ENCODE assay signal across 8 cellular contexts in genomic region chr5:111757582-111758283, GRCh38. TPM values are rescaled to one million over a fixed set of nuclear protein-coding genes. Genes with fewer than 3 reads are reported as not detected.
A peak's percentile ranks its signal among the peaks of the same experiment; 100 is the strongest.
DNase-seq lines count a peak whose midpoint lies in the region; ATAC-seq and TF ChIP-seq lines count a peak whose summit lies in the region.

No MANE protein-coding gene starts in this region.

- H3K27me3 ChIP-seq in GM23338 (ENCODE audit: insufficient read depth) (no peaks in the 10 kb centered on the region), Karpas-422 (ENCODE audit: low read length) (no peaks in the 10 kb centered on the region), foreskin keratinocyte (peaks cover 8% of the 10 kb centered on the region), neuron (ENCODE audit: insufficient read depth, low read length) (no peaks in the 10 kb centered on the region)

- TF ChIP-seq CTCF in GM23338 (conservative IDR thresholded peaks at IDR 0.05; ENCODE audit: low read depth in 2 of 2) (0 out of 4 replicates have a peak, but pooled peaks of 1 of the 2 experiments have one; percentile 0), foreskin keratinocyte (conservative IDR thresholded peaks at IDR 0.05) (peak; percentile 6)

- peaks cover 42% of the 10 kb centered on the region for H3K79me2 ChIP-seq in GM23338 (replicated peaks; ENCODE audit: insufficient read depth)
- H3K79me2 ChIP-seq in Karpas-422 (ENCODE audit: low read length) = no peaks in the 10 kb centered on the region

- no peaks in the 10 kb centered on the region for H3F3A ChIP-seq in GM23338 (replicated peaks; ENCODE audit: low read depth)

- peak; percentile 91 for DNase-seq in ELF-1 (ENCODE audit: low read depth, low spot score)
- peak; percentile 81 for DNase-seq in GM23338 (ENCODE audit: low spot score)
- DNase-seq in Karpas-422 = peak; percentile 91
- peak; percentile 57 for DNase-seq in SIG-M5 (lab: John Stamatoyannopoulos, UW)
- DNase-seq in activated gamma-delta T cell treated with anti-CD3 and anti-CD28 coated beads, Interleukin-2, amount 50 U/mL, for 16 hours (ENCODE audit: low read depth) = peak; percentile 66
- DNase-seq in foreskin keratinocyte = peak; percentile 47 to 67
- peak; percentile 86 for DNase-seq in stromal cell of bone marrow (ENCODE audit: low read depth)

- peak overlapping the region; percentile 70 for H3K4me3 ChIP-seq in GM23338
- H3K4me3 ChIP-seq in Karpas-422 (ENCODE audit: low read length) = peak overlapping the region; percentile 72
- peak overlapping the region; percentile 71 for H3K4me3 ChIP-seq in neuron (ENCODE audit: low read length)

- H3K4me1 ChIP-seq in GM23338 (ENCODE audit: insufficient read depth) (peaks cover 41% of the 10 kb centered on the region), Karpas-422 (ENCODE audit: low read length) (peaks cover 17% of the 10 kb centered on the region), foreskin keratinocyte (peaks cover 5% of the 10 kb centered on the region), neuron (ENCODE audit: insufficient read depth, low read length) (peaks cover 28% of the 10 kb centered on the region)

- H4K20me1 ChIP-seq in GM23338 (replicated peaks; ENCODE audit: insufficient read depth) (peaks cover 9% of the 10 kb centered on the region; the same call in 1 of the 2 replicates), Karpas-422 (ENCODE audit: insufficient read depth, low read depth, low read length) (no peaks in the 10 kb centered on the region)

- H3K4me2 ChIP-seq in GM23338 (peak overlapping the region; percentile 74), Karpas-422 (ENCODE audit: low read depth, low read length, poor library complexity, severe bottlenecking) (peak overlapping the region; percentile 80)

- H3K4me1 Mint-ChIP-seq in GM23338 = peaks cover 43% of the 10 kb centered on the region

- peaks cover 13% of the 10 kb centered on the region for H3K36me3 Mint-ChIP-seq in GM23338 (ENCODE audit: low read depth)

- H2AFZ ChIP-seq in GM23338 = peak overlapping the region; percentile 16; the same call in 1 of the 2 replicates
- H2AFZ ChIP-seq in Karpas-422 (ENCODE audit: low read length) = peak overlapping the region; percentile 96
- H2AFZ ChIP-seq in neuron (ENCODE audit: low read depth, low read length) = peak overlapping the region; percentile 68

- H3K9ac ChIP-seq in Karpas-422 (ENCODE audit: low read length) = peak overlapping the region; percentile 79

- peaks cover 3% of the 10 kb centered on the region for H3K27me3 Mint-ChIP-seq in GM23338 (ENCODE audit: insufficient read depth, low read depth, poor library complexity)

- H3K36me3 ChIP-seq in GM23338 (ENCODE audit: insufficient read depth) (no peaks in the 10 kb centered on the region), Karpas-422 (ENCODE audit: insufficient read depth, low read length) (no peaks in the 10 kb centered on the region), neuron (ENCODE audit: insufficient read depth, low read length) (peaks cover 7% of the 10 kb centered on the region)

- peak overlapping the region; percentile 91 for H3K4me3 Mint-ChIP-seq in GM23338

- H3K9me3 ChIP-seq in Karpas-422 (ENCODE audit: low read length) (no peaks in the 10 kb centered on the region), neuron (ENCODE audit: low read length) (no peaks in the 10 kb centered on the region)

- peaks cover 3% of the 10 kb centered on the region; the same call in 2 of the 3 replicates for H3K9me3 Mint-ChIP-seq in GM23338

- ATAC-seq in GM23338 (peak; percentile 82), foreskin keratinocyte (peak; percentile 80)

- peak overlapping the region; percentile 97 for H3K27ac Mint-ChIP-seq in GM23338

- H3K27ac ChIP-seq in GM23338 (ENCODE audit: low read depth) (peak overlapping the region; percentile 99), Karpas-422 (ENCODE audit: low read length) (peak overlapping the region; percentile 43; the same call in 1 of the 2 replicates), foreskin keratinocyte (peak overlapping the region; percentile 18)

- H3K9me2 ChIP-seq in GM23338 (ENCODE audit: insufficient read depth) = no peaks in the 10 kb centered on the region
- no peaks in the 10 kb centered on the region for H3K9me2 ChIP-seq in Karpas-422 (replicated peaks; ENCODE audit: insufficient read depth, low read length)

TF ChIP-seq in GM23338, 12 proteins besides CTCF, POLR2A, EP300 and RAD21:
- TF ChIP-seq POLR2AphosphoS5 (IDR thresholded peaks at IDR 0.05; ENCODE audit: low read depth) (peak; percentile 53), ETS1 (IDR thresholded peaks at IDR 0.05) (0 out of 2 replicates have a peak, but pooled peaks have one; percentile 35), EZH2 (IDR thresholded peaks at IDR 0.05; ENCODE audit: low read depth, unreplicated experiment) (no peak), ZNF331 (CRISPR knock-in tag; IDR thresholded peaks at IDR 0.05; ENCODE audit: low read depth) (no peak)

RNA-seq across cellular contexts. Expression of gene NREP, which starts 0.7 kb away (rescaled TPM):
- total RNA-seq in GM23338 (2014; rRNA removed; shearing (Covaris generic)) = 300 and 336 TPM in 2 replicates
- 260 and 264 TPM in 2 replicates for polyA plus RNA-seq in GM23338 (2016; fragmentation: Nextera tagmentation; extraction: Ambion mirVana)
- total RNA-seq in Karpas-422 (2014; rRNA removed; shearing (Covaris generic); ENCODE audit: low replicate concordance) = 2.7 and 5.8 TPM in 2 replicates
- 1.1 and 1.7 TPM in 2 replicates for total RNA-seq in foreskin keratinocyte
- 1.0 and 1.5 TPM in 2 replicates for polyA plus RNA-seq in foreskin keratinocyte

Comparison
In these comparisons a context has a peak if more than half of its experiments do, and no peak if none do; other contexts are left out.
1. Peak in every context shown above with its lines: DNase-seq, ATAC-seq, H3K4me3 ChIP-seq and H3K27ac ChIP-seq.
2. H2AFZ ChIP-seq: peak in every context shown above with its lines; median percentile 96 in Karpas-422; 68 in neuron; 16 in GM23338.
3. H3K27ac ChIP-seq: peak in every context shown above with its lines; median percentile 99 in GM23338; 43 in Karpas-422; 18 in foreskin keratinocyte.
4. RNA of gene NREP, which starts 0.7 kb away (total RNA-seq): 300 to 336 TPM in GM23338; 2.7 to 5.8 TPM in Karpas-422 and 1.1 to 1.7 TPM in foreskin keratinocyte; every median in the first group is over 10 times any median in the second.